Comparison of ENCODE assay signal across 8 cellular contexts in genomic region chr1:41802532-41803501, GRCh38.
DNase-seq lines count a peak whose midpoint lies in the region; ATAC-seq and TF ChIP-seq lines count a peak whose summit lies in the region.

No MANE protein-coding gene starts in this region.

- TF ChIP-seq POLR2A in gastroesophageal sphincter (IDR thresholded peaks at IDR 0.05) (no peak), spleen (IDR thresholded peaks at IDR 0.05) (no peak)

- no peaks in the 10 kb centered on the region for H3K9me2 ChIP-seq in GM23248 (ENCODE audit: insufficient read depth)

- TF ChIP-seq EP300 in gastroesophageal sphincter (IDR thresholded peaks at IDR 0.05): no peak

- H3K4me3 ChIP-seq in GM23248 (no peak overlapping the region), gastroesophageal sphincter (no peak overlapping the region), spleen (no peak overlapping the region), brain microvascular endothelial cell (ENCODE audit: low read depth, low read length) (no peak overlapping the region), WERI-Rb-1 (ENCODE audit: low read depth, low read length) (no peak overlapping the region)

- 76 to 81% methylated on average over 4 of the region's 4 CpGs for WGBS in GM23248 (ENCODE audit: low coverage in 1 of 2, low lambda C conversion rate in 2 of 2, missing lambda C conversion rate in 2 of 2), 2 experiments
- 73 to 83% methylated on average over 2 to 3 of the region's 4 CpGs for WGBS in gastroesophageal sphincter (ENCODE audit: low coverage in 1 of 2), 2 donors
- 20 to 42% (median 27%) methylated on average over 4 of the region's 4 CpGs for WGBS in spleen, 5 donors

- H3F3A ChIP-seq in GM23248 (ENCODE audit: insufficient read depth): 0 out of 2 replicates have a peak, but pooled peaks cover 6% of the 10 kb centered on the region

- no peaks in the 10 kb centered on the region for H4K20me1 ChIP-seq in GM23248 (ENCODE audit: insufficient read depth)

- peaks cover 82% of the 10 kb centered on the region for H3K4me1 Mint-ChIP-seq in CD14-positive monocyte

- CTCF ChIA-PET in RWPE1 (lab: Yijun Ruan, JAX): interaction anchor here (0.6 to 1.2 kb wide), 4 partner anchors 53 to 347 kb away, joined by 3 to 5 read pairs (median 3); no protein-coding TSS in a partner anchor

- H3K79me2 ChIP-seq in GM23248 (ENCODE audit: insufficient read depth): no peaks in the 10 kb centered on the region

- H3K4me1 ChIP-seq in GM23248 (ENCODE audit: insufficient read depth): 0 out of 2 replicates have a peak, but pooled peaks cover 6% of the 10 kb centered on the region
- peaks cover 0 to 13% (median 0%) of the 10 kb centered on the region in 3 donors for H3K4me1 ChIP-seq in gastroesophageal sphincter
- peaks cover 42 to 88% (median 63%) of the 10 kb centered on the region in 6 donors for H3K4me1 ChIP-seq in spleen

- peak; percentile 81 for ATAC-seq in gastroesophageal sphincter

- H2AFZ ChIP-seq in GM23248: no peak overlapping the region

- POLR2A ChIA-PET in RWPE1 (lab: Yijun Ruan, JAX; ENCODE audit: low non-redundant PET): no interaction called here

- H3K27me3 ChIP-seq in GM23248 (replicated peaks; ENCODE audit: insufficient read depth) (no peaks in the 10 kb centered on the region), gastroesophageal sphincter (no peaks in the 10 kb centered on the region), spleen (replicated peaks in 1 of 7) (no peaks in the 10 kb centered on the region), brain microvascular endothelial cell (replicated peaks) (no peaks in the 10 kb centered on the region), WERI-Rb-1 (ENCODE audit: insufficient read depth, low read depth, severe bottlenecking) (no peaks in the 10 kb centered on the region)

- in situ Hi-C loops in GM23248 (cut with MboI): no loop called here
- in situ Hi-C loops in brain microvascular endothelial cell (cut with HindIII; ENCODE audit: low pct_ligation_motif_present, low sequenced_read_pairs): no loop called here

- H3K4me2 ChIP-seq in GM23248 (ENCODE audit: unreplicated experiment): no peak overlapping the region

- peak overlapping the region; percentile 93 to 98 (median 96) for H3K27ac Mint-ChIP-seq in CD14-positive monocyte

- no peaks in the 10 kb centered on the region for H3K27me3 Mint-ChIP-seq in CD14-positive monocyte (ENCODE audit: low read depth in 3 of 3)

- peak; percentile 92 for DNase-seq in CD14-positive monocyte (ENCODE audit: low spot score)
- DNase-seq in GM23248: peak; percentile 22
- DNase-seq in RWPE1 (ENCODE audit: low spot score): peak; percentile 37
- peak; percentile 87 for DNase-seq in spleen
- DNase-seq in effector CD4-positive, alpha-beta T cell: no peak
- DNase-seq in brain microvascular endothelial cell: no peak
- DNase-seq in WERI-Rb-1: no peak

- no peak overlapping the region for H3K27ac ChIP-seq in GM23248
- peak overlapping the region; percentile 95 for H3K27ac ChIP-seq in RWPE1
- no peak overlapping the region for H3K27ac ChIP-seq in gastroesophageal sphincter
- peak overlapping the region; percentile 64 to 85 (median 79) for H3K27ac ChIP-seq in spleen
- no peak overlapping the region for H3K27ac ChIP-seq in brain microvascular endothelial cell
- H3K27ac ChIP-seq in WERI-Rb-1: no peak overlapping the region

- intact Hi-C loops in CD14-positive monocyte (cut with micrococcal nuclease): loop anchor here (5.0 to 10.0 kb wide), 4 partner anchors 36 to 232 kb away; no protein-coding TSS in a partner anchor
- intact Hi-C loops in spleen (cut with DNase I; ENCODE audit: low total_unique reads): no loop called here

- peak overlapping the region; percentile 55 to 68 for H3K4me3 Mint-ChIP-seq in CD14-positive monocyte

- H3K9ac ChIP-seq in GM23248: no peak overlapping the region

- H3K9me3 ChIP-seq in GM23248 (ENCODE audit: low read depth) (no peaks in the 10 kb centered on the region), gastroesophageal sphincter (no peaks in the 10 kb centered on the region), spleen (no peaks in the 10 kb centered on the region), WERI-Rb-1 (ENCODE audit: severe bottlenecking) (no peaks in the 10 kb centered on the region)

- H3K36me3 ChIP-seq in GM23248 (ENCODE audit: low read depth) (no peaks in the 10 kb centered on the region), gastroesophageal sphincter (no peaks in the 10 kb centered on the region), spleen (no peaks in the 10 kb centered on the region), brain microvascular endothelial cell (replicated peaks) (no peaks in the 10 kb centered on the region), WERI-Rb-1 (no peaks in the 10 kb centered on the region)

- no peak for TF ChIP-seq CTCF in CD14-positive monocyte (IDR thresholded peaks at IDR 0.05)
- no peak for TF ChIP-seq CTCF in RWPE1 (conservative IDR thresholded peaks at IDR 0.05; ENCODE audit: low read depth)
- TF ChIP-seq CTCF in gastroesophageal sphincter (IDR thresholded peaks at IDR 0.05): no peak
- no peak for TF ChIP-seq CTCF in spleen (IDR thresholded peaks at IDR 0.05 in 8 of 11, conservative IDR thresholded peaks at IDR 0.05 in 3 of 11)
- no peak for TF ChIP-seq CTCF in brain microvascular endothelial cell (IDR thresholded peaks at IDR 0.05; ENCODE audit: low read depth, low read length, missing control alignments)
- no peak for TF ChIP-seq CTCF in WERI-Rb-1 (IDR thresholded peaks at IDR 0.05; ENCODE audit: low read depth, low read length)

- H3K9me3 Mint-ChIP-seq in CD14-positive monocyte: peaks cover 0 to 4% (median 0%) of the 10 kb centered on the region in 7 donors

- peaks cover 0 to 3% of the 10 kb centered on the region in 2 donors for H3K36me3 Mint-ChIP-seq in CD14-positive monocyte

Comparison
In these comparisons a context has a peak if more than half of its experiments do, and no peak if none do; other contexts are left out.
1. DNase-seq: peak in CD14-positive monocyte (single experiment), GM23248 (single experiment), RWPE1 (single experiment) and spleen (single experiment); none in effector CD4-positive, alpha-beta T cell (single experiment), brain microvascular endothelial cell (single experiment) and WERI-Rb-1 (single experiment).
2. H3K27ac ChIP-seq: peak in RWPE1 (single experiment) and spleen (8 of 8); none in GM23248 (single experiment), gastroesophageal sphincter (0 of 4), brain microvascular endothelial cell (single experiment) and WERI-Rb-1 (single experiment).